In genomic region chr2:129010262-129010661, GRCh38 we compare ENCODE assay signal across 24 cellular contexts.
"Had no signal": no experiment of that assay in that cellular context is flagged by ENCODE, and none has a peak within 500 bp of the region (broad histone marks: within the 10 kb centered on the region; RNA-seq: fewer than 3 reads in every experiment).

No MANE protein-coding gene starts in this region.

- H2AFZ ChIP-seq: neural progenitor cell, parathyroid adenoma had no signal

- H3K27ac ChIP-seq: neural progenitor cell, ovary, parathyroid adenoma, psoas muscle, right lobe of liver, sigmoid colon, stomach, thoracic aorta, thyroid gland, tibial nerve, upper lobe of left lung, uterus had no signal

- DNase-seq: natural killer cell; occipital lobe; ovary; psoas muscle; right cardiac atrium; right lobe of liver; sigmoid colon; small intestine; stimulated activated CD4-positive, alpha-beta T cell treated with anti-CD3 and anti-CD28 coated beads, Interleukin-15, amount 100 ng/mL, for 24 hours; stimulated activated CD4-positive, alpha-beta T cell treated with anti-CD3 and anti-CD28 coated beads, Interleukin-2, amount 100 ng/mL, for 24 hours; stimulated activated CD4-positive, alpha-beta T cell treated with anti-CD3 and anti-CD28 coated beads, Interleukin-2, amount 100 ng/mL, for 48 hours; stimulated activated CD4-positive, alpha-beta T cell treated with anti-CD3 and anti-CD28 coated beads, Interleukin-4, amount 100 ng/mL, for 24 hours; stimulated activated naive B cell treated with anti-CD40 and anti-IgM and Interleukin-4, amounts not matched to agents 10 μg/mL and 1 μg/mL and 100 μg/mL, for 72 hours; stimulated activated naive CD4-positive, alpha-beta T cell treated with Interleukin-2 at 50 U/mL for 16 hours; stomach; thyroid gland; trophoblast cell; uterus had no signal

- H3K9ac ChIP-seq: neural progenitor cell, parathyroid adenoma had no signal

- H3K36me3 ChIP-seq: neural progenitor cell, ovary, right lobe of liver, sigmoid colon, stomach, thoracic aorta, thyroid gland, tibial nerve, upper lobe of left lung, uterus had no signal

- H3K79me2 ChIP-seq: parathyroid adenoma had no signal

- H3K9me3 ChIP-seq: ovary, psoas muscle, right lobe of liver, sigmoid colon, stomach, thoracic aorta, thyroid gland, upper lobe of left lung, uterus had no signal

- ATAC-seq: natural killer cell; psoas muscle; right cardiac atrium; stimulated activated effector memory CD8-positive, alpha-beta T cell treated with anti-CD3 and anti-CD28 coated beads, Interleukin-12 subunit alpha, Interleukin-12 subunit beta, amount 100 ng/mL, for 72 hours; stimulated activated naive B cell treated with anti-CD40 and anti-IgM and Interleukin-4, amounts not matched to agents 10 μg/mL and 1 μg/mL and 100 μg/mL, for 72 hours had no signal

- H3K27me3 ChIP-seq: neural progenitor cell, ovary, right lobe of liver, sigmoid colon, stomach, thyroid gland, tibial nerve, upper lobe of left lung, uterus had no signal

- H3K4me2 ChIP-seq: neural progenitor cell had no signal

- H3K4me1 ChIP-seq: neural progenitor cell, parathyroid adenoma, psoas muscle, right lobe of liver, stomach, thyroid gland, tibial nerve, upper lobe of left lung, uterus had no signal

- H3K4me3 ChIP-seq: neural progenitor cell, ovary, psoas muscle, right lobe of liver, sigmoid colon, stomach, thoracic aorta, thyroid gland, tibial nerve, upper lobe of left lung, uterus had no signal
